Comparison of ENCODE assay signal across 27 cellular contexts in genomic region chr10:96389785-96390184, GRCh38. TPM values are rescaled to one million over a fixed set of nuclear protein-coding genes. Genes with fewer than 3 reads are reported as not detected.
DNase-seq lines count a peak whose midpoint lies in the region; ATAC-seq and TF ChIP-seq lines count a peak whose summit lies in the region.
"Had no signal": no experiment of that assay in that cellular context is flagged by ENCODE, and none has a peak within 500 bp of the region (broad histone marks: within the 10 kb centered on the region; RNA-seq: fewer than 3 reads in every experiment).

No MANE protein-coding gene starts in this region.

- H3K27ac ChIP-seq in left ventricle myocardium inferior (replicated peaks) (peak overlapping the region; percentile 73), body of pancreas (peak overlapping the region in 3 of 4 donors; percentile 41 to 67 (median 46)), prostate gland (peak overlapping the region; percentile 28 to 29), stomach (peak overlapping the region in 1 of 5 donors; percentile 36)
- H3K27ac ChIP-seq: GM23248, HL-60, SK-N-MC had no signal

- no peak for TF ChIP-seq CTCF in left ventricle myocardium inferior (IDR thresholded peaks at IDR 0.05; ENCODE audit: borderline replicate concordance)
- no peak for TF ChIP-seq CTCF in body of pancreas (IDR thresholded peaks at IDR 0.05)
- TF ChIP-seq CTCF in prostate gland (IDR thresholded peaks at IDR 0.05) = no peak
- TF ChIP-seq CTCF in HFFc6 (IDR thresholded peaks at IDR 0.05) = no peak
- no peak for TF ChIP-seq CTCF in stomach (IDR thresholded peaks at IDR 0.05)

- no peaks in the 10 kb centered on the region for H3K36me3 ChIP-seq in left ventricle myocardium inferior
- no peaks in the 10 kb centered on the region for H3K36me3 ChIP-seq in body of pancreas (replicated peaks in 1 of 2; ENCODE audit: insufficient read depth in 1 of 2, low read depth in 2 of 2)
- H3K36me3 ChIP-seq in prostate gland = no peaks in the 10 kb centered on the region
- H3K36me3 ChIP-seq in stomach = no peaks in the 10 kb centered on the region
- H3K36me3 ChIP-seq: MG63 had no signal

- no peak overlapping the region for H3K4me3 ChIP-seq in left ventricle myocardium inferior
- H3K4me3 ChIP-seq in body of pancreas = no peak overlapping the region
- no peak overlapping the region for H3K4me3 ChIP-seq in prostate gland
- H3K4me3 ChIP-seq in stomach = no peak overlapping the region
- H3K4me3 ChIP-seq: GM23248, K562, MG63, SK-N-MC had no signal

- no peak for ATAC-seq in Right ventricle myocardium inferior
- ATAC-seq in body of pancreas = no peak
- ATAC-seq in HG02759 (IDR thresholded peaks at IDR 0.05; ENCODE audit: unreplicated experiment) = no peak
- ATAC-seq: HepG2, K562 had no signal

- H3K4me3 Mint-ChIP-seq in HFFc6 = no peak overlapping the region
- H3K4me3 Mint-ChIP-seq: CD4-positive, alpha-beta T cell; H9 had no signal

- peaks cover 18% of the 10 kb centered on the region for H3K4me1 ChIP-seq in left ventricle myocardium inferior
- H3K4me1 ChIP-seq in body of pancreas = peaks cover 25% of the 10 kb centered on the region
- peaks cover 15% of the 10 kb centered on the region for H3K4me1 ChIP-seq in prostate gland (replicated peaks)
- H3K4me1 ChIP-seq in stomach = peaks cover 0 to 23% (median 10%) of the 10 kb centered on the region in 4 donors

- WGBS in body of pancreas, 2 donors = 19 to 43% methylated on average over 5 of the region's 5 CpGs
- 61% methylated on average over 5 of the region's 5 CpGs for WGBS in prostate gland
- WGBS in stomach, 5 donors = 55 to 74% (median 61%) methylated on average over 5 of the region's 5 CpGs

- no peaks in the 10 kb centered on the region for H3K9me3 Mint-ChIP-seq in HFFc6
- H3K9me3 Mint-ChIP-seq: CD4-positive, alpha-beta T cell; H9 had no signal

- H3K27ac Mint-ChIP-seq in HFFc6 = no peak overlapping the region
- H3K27ac Mint-ChIP-seq: CD4-positive, alpha-beta T cell; H9 had no signal

- H3K4me1 Mint-ChIP-seq in HFFc6 (ENCODE audit: low read depth) = peaks cover 32% of the 10 kb centered on the region
- H3K4me1 Mint-ChIP-seq: H9 had no signal

- H3K27me3 ChIP-seq in left ventricle myocardium inferior (ENCODE audit: low read depth) (no peaks in the 10 kb centered on the region), body of pancreas (no peaks in the 10 kb centered on the region), prostate gland (replicated peaks; ENCODE audit: insufficient read depth) (no peaks in the 10 kb centered on the region), stomach (peaks cover 0 to 3% (median 0%) of the 10 kb centered on the region in 3 donors)
- H3K27me3 ChIP-seq: MG63 had no signal

- TF ChIP-seq POLR2A in body of pancreas (IDR thresholded peaks at IDR 0.05) (no peak), prostate gland (IDR thresholded peaks at IDR 0.05) (no peak), stomach (IDR thresholded peaks at IDR 0.05) (no peak)

- H3K27me3 Mint-ChIP-seq in HFFc6 (ENCODE audit: insufficient read depth) = peaks cover 17% of the 10 kb centered on the region

- intact Hi-C loops in left ventricle myocardium inferior (cut with micrococcal nuclease) (no loop called here), Right ventricle myocardium inferior (cut with DNase I) (loop anchor here (10.0 kb wide), 1 partner anchor 335 kb away; the partner anchor contains the start of gene PIK3AP1), body of pancreas (cut with DNase I) (no loop called here), prostate gland (cut with DNase I) (loop anchor here (10.0 kb wide), 1 partner anchor 235 kb away; no protein-coding TSS in a partner anchor), stomach (cut with DNase I; ENCODE audit: low total_unique reads) (loop anchor here (10.0 kb wide), 1 partner anchor 115 kb away; no protein-coding TSS in a partner anchor)

- no peaks in the 10 kb centered on the region for H3K9me3 ChIP-seq in left ventricle myocardium inferior (replicated peaks)
- no peaks in the 10 kb centered on the region for H3K9me3 ChIP-seq in body of pancreas
- no peaks in the 10 kb centered on the region for H3K9me3 ChIP-seq in prostate gland
- H3K9me3 ChIP-seq in stomach = no peaks in the 10 kb centered on the region
- H3K9me3 ChIP-seq: MG63 had no signal

- TF ChIP-seq EP300 in stomach (IDR thresholded peaks at IDR 0.05) = no peak

- H3K36me3 Mint-ChIP-seq in HFFc6 (ENCODE audit: low read depth) = no peaks in the 10 kb centered on the region

- DNase-seq in left ventricle myocardium inferior = no peak
- DNase-seq in Right ventricle myocardium inferior (ENCODE audit: missing footprints) = no peak
- peak; percentile 20 to 55 (median 34) for DNase-seq in body of pancreas
- no peak for DNase-seq in prostate gland (ENCODE audit: low spot score)
- no peak for DNase-seq in HFFc6
- no peak for DNase-seq in stomach
- DNase-seq: CD4-positive, alpha-beta T cell; COR-L47; GM23248; H9; NCI-H1417 treated with DMSO at 0.1 percent for 48 hours; NCI-H187; NCI-H2107; NCI-H226; NCI-H524 treated with DMSO at 0.1 percent for 48 hours; NCI-H82; OCI-M1 had no signal

RNA-seq across cellular contexts. Expression of gene OPALIN, which starts 31.0 kb away (rescaled TPM):
- total RNA-seq in left ventricle myocardium inferior (not detected), Right ventricle myocardium inferior (not detected), body of pancreas (not detected), prostate gland (under 1 TPM in 1 of 2 donors, not detected in 1; 0.17 TPM), stomach (not detected)
- total RNA-seq in HFFc6 (2021; fragmentation: NEBNext Ultra II Directional; extraction: Animal tissue kit (Norgen Biotek cat#: 25700)) = not detected
- polyA plus RNA-seq in stomach = not detected
- total RNA-seq: CD4-positive, alpha-beta T cell; G401; GM23248; H9; HepG2; HT-29; K562; LHCN-M2 had no signal
- polyA plus RNA-seq: BJ, GM23248, HepG2, K562 had no signal

Comparison
In these comparisons a context has a peak if more than half of its experiments do, and no peak if none do; other contexts are left out.
1. intact Hi-C loops: an anchor here in Right ventricle myocardium inferior (10.0 kb wide), prostate gland (10.0 kb wide) and stomach (10.0 kb wide); none called in left ventricle myocardium inferior and body of pancreas.
2. DNase-seq: peak in body of pancreas (4 of 4); none in left ventricle myocardium inferior (single experiment), Right ventricle myocardium inferior (single experiment), prostate gland (single experiment), HFFc6 (single experiment) and stomach (single experiment).